8 cellular contexts compared by ENCODE assay signal in the genomic region with DNA sequence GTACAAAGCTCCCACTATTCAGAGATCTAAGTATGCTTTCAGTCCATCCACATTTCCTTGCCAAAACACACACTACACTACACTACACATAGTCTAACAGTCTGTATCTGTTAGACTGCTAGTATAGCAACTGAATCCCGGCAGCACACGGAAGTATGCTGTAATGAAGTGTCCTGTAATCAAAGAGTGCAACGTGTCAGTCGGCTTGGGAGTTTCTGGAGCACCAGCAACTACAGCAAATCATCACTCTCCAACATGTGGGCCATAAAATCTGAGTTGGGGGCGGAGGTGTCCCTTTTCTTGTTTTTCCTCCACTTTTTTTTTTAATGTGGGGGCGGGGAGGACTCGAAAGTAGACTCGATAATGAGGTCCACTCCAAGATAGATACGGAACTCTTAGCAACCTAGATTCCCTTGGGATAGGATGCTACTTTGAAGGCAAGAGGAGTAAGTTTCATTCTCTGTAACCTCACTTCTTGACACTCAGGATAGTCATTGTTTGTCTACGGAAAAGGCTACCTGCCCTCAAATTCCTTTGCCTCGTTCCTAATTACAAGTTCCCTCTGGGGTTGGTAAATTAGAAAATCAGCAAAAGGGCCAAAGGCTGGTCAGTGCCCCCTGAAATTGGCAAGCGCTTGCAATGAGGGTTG. TPM values are rescaled to one million over a fixed set of nuclear protein-coding genes. Genes with fewer than 3 reads are reported as not detected.
DNase-seq lines count a peak whose midpoint lies in the region; ATAC-seq, FAIRE-seq and TF ChIP-seq lines count a peak whose summit lies in the region.

No MANE protein-coding gene starts in this region.

- ATAC-seq in GM18520 (IDR thresholded peaks at IDR 0.05; ENCODE audit: unreplicated experiment) (peak; percentile 44), HG03045 (IDR thresholded peaks at IDR 0.05; ENCODE audit: unreplicated experiment) (peak; percentile 41), foreskin keratinocyte (peak; percentile 51), pancreas (peak; percentile 57 to 83 (median 70))

- peaks cover 0 to 4% (median 0%) of the 10 kb centered on the region in 11 experiments; a peak in 3 of 22 replicates for H4K20me1 ChIP-seq in BLaER1 treated with 17β-estradiol and CSF1 and Interleukin-3, amounts not matched to agents 10 nM and 100 nM

- H3K4me3 ChIP-seq in BLaER1 treated with 17β-estradiol and CSF1 and Interleukin-3, amounts not matched to agents 10 nM and 100 nM: peak overlapping the region; percentile 81 to 99 (median 94)
- peak overlapping the region; percentile 93 to 98 (median 94) for H3K4me3 ChIP-seq in pancreas

- peak overlapping the region; percentile 83 to 94 (median 89) for H3K9ac ChIP-seq in BLaER1 treated with 17β-estradiol and CSF1 and Interleukin-3, amounts not matched to agents 10 nM and 100 nM

- intact Hi-C loops in pancreas (cut with DNase I): no loop called here

- H3K4me2 ChIP-seq in BLaER1 treated with 17β-estradiol and CSF1 and Interleukin-3, amounts not matched to agents 10 nM and 100 nM: peak overlapping the region; percentile 68 to 97 (median 95)

- TF ChIP-seq CTCF in foreskin keratinocyte (conservative IDR thresholded peaks at IDR 0.05): no peak
- TF ChIP-seq CTCF in pancreas (IDR thresholded peaks at IDR 0.05): no peak

- no peaks in the 10 kb centered on the region for H3K9me3 ChIP-seq in BLaER1 treated with 17β-estradiol and CSF1 and Interleukin-3, amounts not matched to agents 10 nM and 100 nM (replicated peaks in 1 of 11)
- H3K9me3 ChIP-seq in pancreas: no peaks in the 10 kb centered on the region

- H3K36me3 ChIP-seq in BLaER1 treated with 17β-estradiol and CSF1 and Interleukin-3, amounts not matched to agents 10 nM and 100 nM: peaks cover 0 to 14% (median 3%) of the 10 kb centered on the region in 11 experiments; a peak in 6 of 22 replicates
- no peaks in the 10 kb centered on the region for H3K36me3 ChIP-seq in pancreas

- FAIRE-seq in pancreas (lab: Jason Lieb, UNC): no peak

- H3K27ac ChIP-seq in BLaER1 treated with 17β-estradiol and CSF1 and Interleukin-3, amounts not matched to agents 10 nM and 100 nM: peak overlapping the region; percentile 78 to 94 (median 83)
- H3K27ac ChIP-seq in foreskin keratinocyte (peak overlapping the region; percentile 80), pancreas (peak overlapping the region; percentile 72 to 88 (median 82))

- H3K4me1 ChIP-seq in BLaER1 treated with 17β-estradiol and CSF1 and Interleukin-3, amounts not matched to agents 10 nM and 100 nM: peaks cover 21 to 44% (median 29%) of the 10 kb centered on the region in 10 experiments
- H3K4me1 ChIP-seq in foreskin keratinocyte (peaks cover 21% of the 10 kb centered on the region), pancreas (peaks cover 0 to 5% (median 0%) of the 10 kb centered on the region in 3 donors)

- DNase-seq in NCI-H446 treated with DMSO at 0.1 percent for 48 hours (lab: John Stamatoyannopoulos, UW) (peak; percentile 45), foreskin keratinocyte (peak; percentile 39 to 67), pancreas (peak in 4 of 6 donors; percentile 24 to 38 (median 32)), ureter (ENCODE audit: low spot score) (no peak)
- DNase-seq in activated CD8-positive, alpha-beta memory T cell treated with anti-CD3 and anti-CD28 coated beads, Interleukin-2, amount 50 U/mL, for 48 hours: peak; percentile 55

- no peaks in the 10 kb centered on the region for H3K27me3 ChIP-seq in BLaER1 treated with 17β-estradiol and CSF1 and Interleukin-3, amounts not matched to agents 10 nM and 100 nM
- H3K27me3 ChIP-seq in foreskin keratinocyte (no peaks in the 10 kb centered on the region), pancreas (no peaks in the 10 kb centered on the region)

- WGBS in pancreas, 2 donors: 0% methylated on average over 12 of the region's 12 CpGs

RNA-seq across cellular contexts. Expression of a gene that starts 0.7 kb away (rescaled TPM):
- 12.4 and 13.1 TPM in 2 replicates for total RNA-seq in foreskin keratinocyte
- 2.8 and 3.3 TPM in 2 replicates for polyA plus RNA-seq in foreskin keratinocyte
- 10 to 100 TPM in 1 of 6 donors, 1 to 10 TPM in 5; 5.5 to 11.1 (median 8.4) TPM for total RNA-seq in pancreas
- polyA plus RNA-seq in pancreas: 1 to 10 TPM; 2.1 to 4.3 TPM
- 26.7 TPM for total RNA-seq in ureter
